In the genomic region with DNA sequence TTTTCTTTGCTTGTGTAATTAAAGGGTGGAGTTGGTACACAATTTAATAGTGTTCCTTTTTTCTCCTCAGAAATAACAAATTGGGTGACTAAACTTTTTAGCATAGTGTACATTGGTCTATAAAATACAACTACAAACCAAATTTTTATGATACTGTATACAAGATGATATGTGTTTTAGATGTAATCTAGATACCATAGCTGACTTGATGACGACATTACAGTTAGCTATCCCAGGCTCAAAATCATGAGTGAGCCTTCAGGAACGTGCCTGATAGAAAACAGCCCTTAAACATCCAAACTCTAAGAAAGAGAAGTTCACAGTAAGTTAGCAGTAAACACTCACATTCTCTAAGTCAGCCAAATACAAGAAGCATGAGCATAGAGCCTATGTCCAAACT, we compare ENCODE assay signal across 21 cellular contexts.
DNase-seq lines count a peak whose midpoint lies in the region; ATAC-seq and TF ChIP-seq lines count a peak whose summit lies in the region.
"Had no signal": no experiment of that assay in that cellular context is flagged by ENCODE, and none has a peak within 500 bp of the region (broad histone marks: within the 10 kb centered on the region; RNA-seq: fewer than 3 reads in every experiment).

No MANE protein-coding gene starts in this region.

- H2AFZ ChIP-seq in PC-3 (ENCODE audit: low read length): no peak overlapping the region

- no peak overlapping the region for H3K4me3 ChIP-seq in PC-3 (ENCODE audit: low read length)
- no peak overlapping the region for H3K4me3 ChIP-seq in fibroblast of the aortic adventitia (ENCODE audit: low read depth, low read length)
- no peak overlapping the region for H3K4me3 ChIP-seq in CD8-positive, alpha-beta T cell (ENCODE audit: low read depth, low read length)
- H3K4me3 ChIP-seq: thyroid gland had no signal

- peak; percentile 67 for ATAC-seq in PC-3
- ATAC-seq in CD8-positive, alpha-beta T cell: no peak
- no peak for ATAC-seq in HG03095 (IDR thresholded peaks at IDR 0.05; ENCODE audit: unreplicated experiment)
- ATAC-seq: right cardiac atrium, WTC11 had no signal

- peaks cover 5% of the 10 kb centered on the region for H3K9me3 Mint-ChIP-seq in CD8-positive, alpha-beta T cell

- H3K9ac ChIP-seq in PC-3 (ENCODE audit: low read length): peak overlapping the region; percentile 50; the same call in 1 of the 2 replicates

- intact Hi-C loops in PC-3 (cut with micrococcal nuclease): no loop called here
- intact Hi-C loops in CD8-positive, alpha-beta T cell (cut with DNase I, micrococcal nuclease): no loop called here

- H3K4me1 ChIP-seq in PC-3 (ENCODE audit: insufficient read depth, low read length): peaks cover 35% of the 10 kb centered on the region
- no peaks in the 10 kb centered on the region for H3K4me1 ChIP-seq in CD8-positive, alpha-beta T cell (ENCODE audit: insufficient read depth, low read length)
- H3K4me1 ChIP-seq: thyroid gland had no signal

- no peaks in the 10 kb centered on the region for H4K20me1 ChIP-seq in PC-3 (ENCODE audit: low read length)

- H3K27me3 Mint-ChIP-seq in CD8-positive, alpha-beta T cell (ENCODE audit: low read depth): no peaks in the 10 kb centered on the region

- peaks cover 4% of the 10 kb centered on the region; the same call in 1 of the 2 replicates for H3K9me3 ChIP-seq in PC-3 (ENCODE audit: low read length)
- H3K9me3 ChIP-seq in CD8-positive, alpha-beta T cell (ENCODE audit: low read length): no peaks in the 10 kb centered on the region
- H3K9me3 ChIP-seq: thyroid gland had no signal

- H3K27me3 ChIP-seq in PC-3 (ENCODE audit: low read length): no peaks in the 10 kb centered on the region
- no peaks in the 10 kb centered on the region for H3K27me3 ChIP-seq in CD8-positive, alpha-beta T cell (ENCODE audit: insufficient read depth, low read length)
- H3K27me3 ChIP-seq: thyroid gland had no signal

- H3K79me2 ChIP-seq in PC-3 (ENCODE audit: low read length): no peaks in the 10 kb centered on the region

- POLR2A ChIA-PET in PC-3 (lab: Charles Lee; ENCODE audit: unreplicated experiment): no interaction called here
- POLR2A ChIA-PET in CD8-positive, alpha-beta T cell (lab: Charles Lee): no interaction called here

- peaks cover 11% of the 10 kb centered on the region for H3K4me1 Mint-ChIP-seq in CD8-positive, alpha-beta T cell (ENCODE audit: low read depth)
- H3K4me1 Mint-ChIP-seq: CD14-positive monocyte had no signal

- BruUV-seq in PC-3 (replicated peaks; lab: Mats Ljungman, UMichigan): no TSS peak

- H3K36me3 ChIP-seq in PC-3 (ENCODE audit: low read depth, low read length): no peaks in the 10 kb centered on the region
- H3K36me3 ChIP-seq in CD8-positive, alpha-beta T cell (ENCODE audit: insufficient read depth, low read length): no peaks in the 10 kb centered on the region
- H3K36me3 ChIP-seq: thyroid gland had no signal

- H3K4me2 ChIP-seq in PC-3 (ENCODE audit: low read length): peak overlapping the region; percentile 48

- H3K27ac ChIP-seq in PC-3 (ENCODE audit: low read length): peak overlapping the region; percentile 84
- no peak overlapping the region for H3K27ac ChIP-seq in CD8-positive, alpha-beta T cell (ENCODE audit: low read depth, low read length)
- H3K27ac ChIP-seq: thyroid gland had no signal

- peak; percentile 94 for DNase-seq in GM04504 (ENCODE audit: low read depth)
- DNase-seq in PC-3: peak; percentile 68
- peak; percentile 13 for DNase-seq in fibroblast of the aortic adventitia (ENCODE audit: low read depth)
- no peak for DNase-seq in CD8-positive, alpha-beta T cell
- no peak for DNase-seq in OCI-M2 (lab: John Stamatoyannopoulos, UW; ENCODE audit: unreplicated experiment)
- DNase-seq in NCI-H2171 (lab: John Stamatoyannopoulos, UW): no peak
- DNase-seq: activated CD4-positive, alpha-beta T cell treated with anti-CD3 and anti-CD28 coated beads, Interleukin-2, amount 50 U/mL, for 48 hours; activated gamma-delta T cell treated with Interleukin-2 at 50 U/mL for 16 hours; amygdala; caudate nucleus; DMS 273 treated with DMSO at 0.1 percent for 48 hours; NCI-H1417 treated with DMSO at 0.1 percent for 48 hours; NCI-H748 treated with DMSO at 0.1 percent for 48 hours; OCI-M1; right cardiac atrium; stimulated activated naive CD4-positive, alpha-beta T cell; thyroid gland had no signal

- H3K27ac Mint-ChIP-seq in CD8-positive, alpha-beta T cell: no peak overlapping the region
- H3K27ac Mint-ChIP-seq: T-helper 2 cell treated with Interferon-gamma antibody and Interleukin-4, amounts not matched to agents 5 μg/mL and 100 μg/mL, for 36 hours; WTC11 had no signal

- no peaks in the 10 kb centered on the region for H3K9me2 ChIP-seq in PC-3 (replicated peaks; ENCODE audit: low read length)

- no peak overlapping the region for H3K4me3 Mint-ChIP-seq in CD8-positive, alpha-beta T cell
- H3K4me3 Mint-ChIP-seq: CD14-positive monocyte; T-helper 2 cell treated with Interferon-gamma antibody and Interleukin-4, amounts not matched to agents 5 μg/mL and 100 μg/mL, for 36 hours; WTC11 had no signal

- H3F3A ChIP-seq in PC-3 (ENCODE audit: low read length, unreplicated experiment): no peaks in the 10 kb centered on the region

- no peaks in the 10 kb centered on the region for H3K36me3 Mint-ChIP-seq in CD8-positive, alpha-beta T cell
- H3K36me3 Mint-ChIP-seq: CD14-positive monocyte had no signal

- CTCF ChIA-PET in PC-3 (lab: Charles Lee): no interaction called here
- CTCF ChIA-PET in CD8-positive, alpha-beta T cell (lab: Charles Lee): no interaction called here

- no peak for TF ChIP-seq CTCF in PC-3 (conservative IDR thresholded peaks at IDR 0.05; ENCODE audit: low read depth, low read length)
- no peak for TF ChIP-seq CTCF in fibroblast of the aortic adventitia (IDR thresholded peaks at IDR 0.05; ENCODE audit: insufficient read depth, low read length)
- no peak for TF ChIP-seq CTCF in CD8-positive, alpha-beta T cell (IDR thresholded peaks at IDR 0.05)

Comparison
In these comparisons a context has a peak if more than half of its experiments do, and no peak if none do; other contexts are left out.
1. DNase-seq: peak in GM04504 (single experiment), PC-3 (single experiment) and fibroblast of the aortic adventitia (single experiment); none in CD8-positive, alpha-beta T cell (0 of 7), OCI-M2 (single experiment) and NCI-H2171 (single experiment).